Comparison of ENCODE assay signal across 22 cellular contexts in genomic region chr10:25505466-25505865, GRCh38.
"Had no signal": no experiment of that assay in that cellular context is flagged by ENCODE, and none has a peak within 500 bp of the region (broad histone marks: within the 10 kb centered on the region; RNA-seq: fewer than 3 reads in every experiment).

No MANE protein-coding gene starts in this region.

- H3K4me2 ChIP-seq: hepatocyte, smooth muscle cell had no signal

- H3K27me3 Mint-ChIP-seq: stimulated activated memory B cell treated with anti-CD40 and anti-IgM and Interleukin-4, amounts not matched to agents 10 μg/mL and 1 μg/mL and 100 μg/mL, for 72 hours; stimulated activated naive CD8-positive, alpha-beta T cell treated with anti-CD3 and anti-CD28 coated beads, Interleukin-15, amount 100 ng/mL, for 72 hours had no signal

- H3K27me3 ChIP-seq: hepatocyte, ovary, right atrium auricular region, right lobe of liver, tibial nerve, upper lobe of left lung, vagina had no signal

- DNase-seq: islet precursor cell; left ventricle myocardium inferior; naive B cell; natural killer cell; ovary; right lobe of liver; stimulated activated CD4-positive, alpha-beta T cell treated with anti-CD3 and anti-CD28 coated beads, Interleukin-1b, Interleukin-23, amount 100 ng/mL, for 48 hours; stimulated activated CD4-positive, alpha-beta T cell treated with anti-CD3 and anti-CD28 coated beads, Interleukin-2, amount 100 ng/mL, for 48 hours; stimulated activated CD4-positive, alpha-beta T cell treated with anti-CD3 and anti-CD28 coated beads, Interleukin-4, amount 100 ng/mL, for 4 hours; stimulated activated CD8-positive, alpha-beta memory T cell treated with anti-CD3 and anti-CD28 coated beads, Interleukin-4, amount 100 ng/mL, for 48 hours; stimulated activated naive CD4-positive, alpha-beta T cell treated with Interleukin-2 at 50 U/mL for 16 hours; stimulated activated naive CD8-positive, alpha-beta T cell treated with anti-CD3 and anti-CD28 coated beads, Interleukin-15, amount 100 ng/mL, for 72 hours; substantia nigra; upper lobe of left lung had no signal

- H3K36me3 Mint-ChIP-seq: naive B cell; natural killer cell; stimulated activated memory B cell treated with anti-CD40 and anti-IgM and Interleukin-4, amounts not matched to agents 10 μg/mL and 1 μg/mL and 100 μg/mL, for 72 hours had no signal

- H3K4me1 Mint-ChIP-seq: naive B cell; natural killer cell; stimulated activated memory B cell treated with anti-CD40 and anti-IgM and Interleukin-4, amounts not matched to agents 10 μg/mL and 1 μg/mL and 100 μg/mL, for 72 hours; stimulated activated naive CD8-positive, alpha-beta T cell treated with anti-CD3 and anti-CD28 coated beads, Interleukin-15, amount 100 ng/mL, for 72 hours had no signal

- H3K4me3 ChIP-seq: hepatocyte, left ventricle myocardium inferior, lung, ovary, right atrium auricular region, right lobe of liver, smooth muscle cell, tibial nerve, upper lobe of left lung, vagina had no signal

- H3K4me1 ChIP-seq: right atrium auricular region, right lobe of liver, tibial nerve, upper lobe of left lung, vagina had no signal

- H3K27ac ChIP-seq: hepatocyte, left ventricle myocardium inferior, ovary, right atrium auricular region, right lobe of liver, tibial nerve, upper lobe of left lung, vagina had no signal

- H2AFZ ChIP-seq: hepatocyte had no signal

- H3K9me3 ChIP-seq: left ventricle myocardium inferior, ovary, right atrium auricular region, right lobe of liver, tibial nerve, upper lobe of left lung, vagina had no signal

- H3K4me3 Mint-ChIP-seq: naive B cell; natural killer cell; stimulated activated memory B cell treated with anti-CD40 and anti-IgM and Interleukin-4, amounts not matched to agents 10 μg/mL and 1 μg/mL and 100 μg/mL, for 72 hours; stimulated activated naive CD8-positive, alpha-beta T cell treated with anti-CD3 and anti-CD28 coated beads, Interleukin-15, amount 100 ng/mL, for 72 hours had no signal

- H3K36me3 ChIP-seq: left ventricle myocardium inferior, ovary, right atrium auricular region, right lobe of liver, tibial nerve, upper lobe of left lung, vagina had no signal

- H3K27ac Mint-ChIP-seq: naive B cell; natural killer cell; progenitor cell of endocrine pancreas; stimulated activated memory B cell treated with anti-CD40 and anti-IgM and Interleukin-4, amounts not matched to agents 10 μg/mL and 1 μg/mL and 100 μg/mL, for 72 hours; stimulated activated naive CD8-positive, alpha-beta T cell treated with anti-CD3 and anti-CD28 coated beads, Interleukin-15, amount 100 ng/mL, for 72 hours had no signal
